2 cellular contexts compared by ENCODE assay signal in genomic region chr1:2317230-2318065, GRCh38.
TF ChIP-seq lines count a peak whose summit lies in the region.

No MANE protein-coding gene starts in this region.

TF ChIP-seq in H1, 55 proteins besides CTCF, POLR2A, EP300 and RAD21:
- TF ChIP-seq USF2 (IDR thresholded peaks at IDR 0.05; ENCODE audit: low read length), result 0 out of 2 replicates have a peak, but pooled peaks have one; percentile 5
- no peak for TF ChIP-seq BCL11A (IDR thresholded peaks at IDR 0.05; ENCODE audit: low read depth in 2 of 2, low read length in 2 of 2)

TF ChIP-seq in neural cell, 6 proteins besides CTCF, POLR2A, EP300 and RAD21:
- no peak for TF ChIP-seq TAF1 (IDR thresholded peaks at IDR 0.05; ENCODE audit: low read depth)
- no peak for TF ChIP-seq POLR2AphosphoS5 (IDR thresholded peaks at IDR 0.05)
- no peak for TF ChIP-seq MXI1 (conservative IDR thresholded peaks at IDR 0.05; ENCODE audit: poor library complexity, severe bottlenecking)
- TF ChIP-seq REST (IDR thresholded peaks at IDR 0.05; ENCODE audit: borderline replicate concordance), result no peak
- TF ChIP-seq EZH2 (IDR thresholded peaks at IDR 0.05; ENCODE audit: borderline replicate concordance, insufficient read depth, low read length, poor library complexity, severe bottlenecking), result no peak
- TF ChIP-seq SMC3 (conservative IDR thresholded peaks at IDR 0.05; ENCODE audit: poor library complexity), result no peak
TF ChIP-seq in neural cell: peak in this region for 0.
